In the genomic region with DNA sequence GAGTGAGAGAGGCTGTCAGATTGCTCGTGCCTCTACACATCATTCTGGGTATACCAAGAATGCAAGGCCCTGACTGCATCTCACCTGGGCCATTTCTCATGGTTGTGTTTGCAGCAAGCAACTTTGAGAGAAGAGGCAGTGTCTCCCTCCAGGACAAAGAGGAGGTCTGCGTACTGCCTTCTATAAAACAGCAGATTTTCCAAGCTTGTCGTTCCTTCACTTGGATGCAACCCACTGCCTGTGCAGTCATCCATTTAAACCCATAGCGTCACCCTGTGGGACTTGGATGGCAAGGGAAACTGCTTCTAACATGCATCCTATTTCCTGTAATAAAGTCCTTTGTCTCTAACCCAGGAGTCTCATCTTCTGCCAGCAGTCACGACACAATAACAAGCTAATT, we compare ENCODE assay signal across 10 cellular contexts. TPM values are rescaled to one million over a fixed set of nuclear protein-coding genes. Genes with fewer than 3 reads are reported as not detected.
A peak's percentile ranks its signal among the peaks of the same experiment; 100 is the strongest.
DNase-seq lines count a peak whose midpoint lies in the region; ATAC-seq, FAIRE-seq and TF ChIP-seq lines count a peak whose summit lies in the region.
"Had no signal": no experiment of that assay in that cellular context is flagged by ENCODE, and none has a peak within 500 bp of the region (broad histone marks: within the 10 kb centered on the region; RNA-seq: fewer than 3 reads in every experiment).

No MANE protein-coding gene starts in this region.

- H3K27ac ChIP-seq in A549 (peak overlapping the region in 1 of 2 experiments; percentile 99; a peak in 3 of 6 replicates), H9 (ENCODE audit: insufficient read length, low read depth, low read length) (no peak overlapping the region), layer of hippocampus (ENCODE audit: low read depth, low read length) (peak overlapping the region; percentile 96)
- H3K27ac ChIP-seq: HL-60 had no signal

- H3K14ac ChIP-seq in H9 (ENCODE audit: insufficient read depth, low read length), result no peak overlapping the region

- ATAC-seq in A549 (no peak), GM19452 (IDR thresholded peaks at IDR 0.05; ENCODE audit: unreplicated experiment) (no peak)

- peaks cover 3% of the 10 kb centered on the region; the same call in 1 of the 2 replicates for H3K79me2 ChIP-seq in H9 (ENCODE audit: insufficient read depth, low read length)

- TF ChIP-seq RAD21 in A549 (conservative IDR thresholded peaks at IDR 0.05 in 1 of 2, IDR thresholded peaks at IDR 0.05 in 1 of 2), result no peak

- DNase-seq in A549 (ENCODE audit: low read depth in 1 of 2, low spot score in 1 of 2) (no peak), H9 (no peak), mesenteric fat pad (ENCODE audit: low spot score) (no peak), ureter (ENCODE audit: low spot score) (no peak), RKO (ENCODE audit: low spot score) (no peak)
- DNase-seq in activated T-helper 1 cell treated with anti-CD3 and anti-CD28 coated beads, Interleukin-12 subunit alpha, Interleukin-12 subunit beta, Interleukin-2, Interleukin-4 antibody, amounts not matched to agents 30 ng/mL and 10 ng/mL and 1 ng/mL, durations not matched to agents 14 hours and 24 hours and 36 hours (ENCODE audit: low spot score), result no peak

- H3K23me2 ChIP-seq in H9 (ENCODE audit: insufficient read length, low read depth, low read length, poor library complexity, severe bottlenecking), result peaks cover 2% of the 10 kb centered on the region

- no peaks in the 10 kb centered on the region for H3K79me1 ChIP-seq in H9 (ENCODE audit: insufficient read depth, low read depth, low read length, poor library complexity, severe bottlenecking)

- H3K36me3 Mint-ChIP-seq in H9 (ENCODE audit: insufficient read depth in 1 of 3, low read depth in 3 of 3), result no peaks in the 10 kb centered on the region
- no peaks in the 10 kb centered on the region for H3K36me3 Mint-ChIP-seq in activated T-helper 1 cell treated with anti-CD3 and anti-CD28 coated beads, Interleukin-12 subunit alpha, Interleukin-12 subunit beta, Interleukin-2, Interleukin-4 antibody, amounts not matched to agents 30 ng/mL and 10 ng/mL and 1 ng/mL, durations not matched to agents 14 hours and 24 hours and 36 hours (ENCODE audit: low read depth)
- H3K36me3 Mint-ChIP-seq: stimulated activated memory B cell treated with anti-CD40 and anti-IgM and Interleukin-4, amounts not matched to agents 10 μg/mL and 1 μg/mL and 100 μg/mL, for 72 hours had no signal

- no peaks in the 10 kb centered on the region for H3K9me3 ChIP-seq in A549
- H3K9me3 ChIP-seq in H9 (ENCODE audit: control insufficient read depth, low read depth, low read length), result no peaks in the 10 kb centered on the region

- H3K27me3 Mint-ChIP-seq in H9 (ENCODE audit: low read depth), result no peaks in the 10 kb centered on the region
- no peaks in the 10 kb centered on the region for H3K27me3 Mint-ChIP-seq in activated T-helper 1 cell treated with anti-CD3 and anti-CD28 coated beads, Interleukin-12 subunit alpha, Interleukin-12 subunit beta, Interleukin-2, Interleukin-4 antibody, amounts not matched to agents 30 ng/mL and 10 ng/mL and 1 ng/mL, durations not matched to agents 14 hours and 24 hours and 36 hours (ENCODE audit: insufficient read depth)
- H3K27me3 Mint-ChIP-seq: stimulated activated memory B cell treated with anti-CD40 and anti-IgM and Interleukin-4, amounts not matched to agents 10 μg/mL and 1 μg/mL and 100 μg/mL, for 72 hours had no signal

- H3K27me3 ChIP-seq in H9 (ENCODE audit: insufficient read depth, low read length), result no peaks in the 10 kb centered on the region
- no peaks in the 10 kb centered on the region for H3K27me3 ChIP-seq in layer of hippocampus (ENCODE audit: control insufficient read depth, insufficient read depth, low read length)

- H3K9me3 Mint-ChIP-seq in H9, result no peaks in the 10 kb centered on the region
- H3K9me3 Mint-ChIP-seq in activated T-helper 1 cell treated with anti-CD3 and anti-CD28 coated beads, Interleukin-12 subunit alpha, Interleukin-12 subunit beta, Interleukin-2, Interleukin-4 antibody, amounts not matched to agents 30 ng/mL and 10 ng/mL and 1 ng/mL, durations not matched to agents 14 hours and 24 hours and 36 hours, result no peaks in the 10 kb centered on the region
- H3K9me3 Mint-ChIP-seq: stimulated activated memory B cell treated with anti-CD40 and anti-IgM and Interleukin-4, amounts not matched to agents 10 μg/mL and 1 μg/mL and 100 μg/mL, for 72 hours had no signal

- peak overlapping the region; percentile 94 for H3K4me2 ChIP-seq in A549
- H3K4me2 ChIP-seq in H9 (ENCODE audit: insufficient read depth, insufficient read length, low read length), result peak overlapping the region; percentile 38

- WGBS in A549 (ENCODE audit: missing lambda C conversion rate), result 84% methylated on average over 5 of the region's 5 CpGs
- WGBS in H9 (ENCODE audit: extremely low coverage, insufficient read length, low lambda C conversion rate), result no CpG with 5 or more reads among the region's 5 CpGs

- no peak overlapping the region for H4K8ac ChIP-seq in H9 (replicated peaks; ENCODE audit: insufficient read length, low read depth, low read length)

- peak overlapping the region; percentile 85 to 99 for H3K4me3 Mint-ChIP-seq in H9
- H3K4me3 Mint-ChIP-seq in activated T-helper 1 cell treated with anti-CD3 and anti-CD28 coated beads, Interleukin-12 subunit alpha, Interleukin-12 subunit beta, Interleukin-2, Interleukin-4 antibody, amounts not matched to agents 30 ng/mL and 10 ng/mL and 1 ng/mL, durations not matched to agents 14 hours and 24 hours and 36 hours, result peak overlapping the region; percentile 80

- H2BK120ac ChIP-seq in H9 (ENCODE audit: low read depth, low read length, poor library complexity, severe bottlenecking), result no peak overlapping the region

- no peak for TF ChIP-seq CTCF in A549 (IDR thresholded peaks at IDR 0.05)
- no peak for TF ChIP-seq CTCF in H9 (conservative IDR thresholded peaks at IDR 0.05)

- no peak overlapping the region for H4K91ac ChIP-seq in H9 (ENCODE audit: insufficient read length, low read depth, low read length)

- no peak overlapping the region for H2AFZ ChIP-seq in H9 (ENCODE audit: low read length)

- no peak overlapping the region for H3T11ph ChIP-seq in H9 (ENCODE audit: low read length)

- no peak for FAIRE-seq in A549 (lab: Jason Lieb, UNC)

- no peak overlapping the region for H2BK15ac ChIP-seq in H9 (ENCODE audit: low read depth, low read length)

- CTCF ChIA-PET in A549 (lab: Yijun Ruan, JAX), result interaction anchor here (0.7 to 10.0 kb wide), 10 partner anchors 9 to 446 kb away, joined by 3 to 116 read pairs (median 4); no protein-coding TSS in a partner anchor

- H2BK20ac ChIP-seq in H9 (ENCODE audit: low read depth, low read length, poor library complexity, severe bottlenecking), result no peak overlapping the region

- TF ChIP-seq POLR2A in A549 (IDR thresholded peaks at IDR 0.05; ENCODE audit: low read length), result no peak

- intact Hi-C loops in activated T-helper 1 cell treated with anti-CD3 and anti-CD28 coated beads, Interleukin-12 subunit alpha, Interleukin-12 subunit beta, Interleukin-2, Interleukin-4 antibody, amounts not matched to agents 30 ng/mL and 10 ng/mL and 1 ng/mL, durations not matched to agents 14 hours and 24 hours and 36 hours (cut with micrococcal nuclease), result loop anchor here (5.0 to 10.0 kb wide), 2 partner anchors 107 to 445 kb away; no protein-coding TSS in a partner anchor

- no peak overlapping the region for H2AK5ac ChIP-seq in H9 (ENCODE audit: insufficient read length, low read length)

- no peak overlapping the region for H2BK5ac ChIP-seq in H9 (ENCODE audit: insufficient read length, low read length)

- no peaks in the 10 kb centered on the region for H4K20me1 ChIP-seq in H9 (ENCODE audit: control insufficient read depth, insufficient read depth, insufficient read length)

- no peak overlapping the region for H3K18ac ChIP-seq in H9 (ENCODE audit: insufficient read length, low read depth, low read length)

- POLR2A ChIA-PET in A549 (lab: Yijun Ruan, JAX), result interaction anchor here (0.6 kb wide), 1 partner anchor 14 kb away, joined by 3 read pairs; no protein-coding TSS in a partner anchor

- H3K4me1 ChIP-seq in A549, result peaks cover 44% of the 10 kb centered on the region
- peaks cover 7% of the 10 kb centered on the region; the same call in 1 of the 2 replicates for H3K4me1 ChIP-seq in H9 (ENCODE audit: insufficient read depth, low read length)

- H3K23ac ChIP-seq in H9 (ENCODE audit: insufficient read length, low read depth, low read length), result no peak overlapping the region

- peak overlapping the region; percentile 99; the same call in 1 of the 3 replicates for H3K4me3 ChIP-seq in A549

- peaks cover 48 to 58% of the 10 kb centered on the region in 2 experiments for H3K4me1 Mint-ChIP-seq in H9
- H3K4me1 Mint-ChIP-seq in activated T-helper 1 cell treated with anti-CD3 and anti-CD28 coated beads, Interleukin-12 subunit alpha, Interleukin-12 subunit beta, Interleukin-2, Interleukin-4 antibody, amounts not matched to agents 30 ng/mL and 10 ng/mL and 1 ng/mL, durations not matched to agents 14 hours and 24 hours and 36 hours (ENCODE audit: low read depth), result peaks cover 22% of the 10 kb centered on the region

- no peak for TF ChIP-seq EP300 in A549 (IDR thresholded peaks at IDR 0.05)

- H3K27ac Mint-ChIP-seq in H9, result peak overlapping the region in 1 of 3 experiments; percentile 43; a peak in 1 of 7 replicates
- no peak overlapping the region for H3K27ac Mint-ChIP-seq in activated T-helper 1 cell treated with anti-CD3 and anti-CD28 coated beads, Interleukin-12 subunit alpha, Interleukin-12 subunit beta, Interleukin-2, Interleukin-4 antibody, amounts not matched to agents 30 ng/mL and 10 ng/mL and 1 ng/mL, durations not matched to agents 14 hours and 24 hours and 36 hours

- H2BK12ac ChIP-seq in H9 (ENCODE audit: insufficient read length, low read depth, low read length), result no peak overlapping the region

- no peak overlapping the region for H3K56ac ChIP-seq in H9 (ENCODE audit: insufficient read length, low read depth, low read length)

- peak overlapping the region; percentile 18 for H3K9ac ChIP-seq in H9 (ENCODE audit: extremely low read depth, insufficient read length, low read length)

- no peak overlapping the region for H4K5ac ChIP-seq in H9 (ENCODE audit: insufficient read length, low read depth, low read length)

- H3K4ac ChIP-seq in H9 (ENCODE audit: low read depth, low read length), result no peak overlapping the region

RNA-seq across cellular contexts. Expression of gene POMT2, which starts 1.3 kb away (rescaled TPM):
- polyA plus RNA-seq in A549 (2011; rRNA removed), result 35.0 and 38.7 TPM in 2 replicates
- 20.8 and 33.0 TPM in 2 replicates for polyA plus RNA-seq in A549 (2012; cell fraction: cytosol; rRNA removed)
- 113 and 122 TPM in 2 replicates for polyA plus RNA-seq in A549 (2012; cell fraction: nucleus; rRNA removed)
- polyA plus RNA-seq in A549 (2017; fragmentation: RNase III; extraction: RNeasy Plus Mini Kit Qiagen cat#74134 plus additional on column Dnase treatment), result 25.9 to 29.0 TPM (median 27.1 TPM) in 3 replicates
- 75.5 and 84.0 TPM in 2 replicates for polyA minus RNA-seq in A549 (2011; rRNA and poly(A)+ RNA removed)
- 19.9 and 25.2 TPM in 2 replicates for total RNA-seq in H9 (2021)
- total RNA-seq in activated T-helper 1 cell treated with anti-CD3 and anti-CD28 coated beads, Interleukin-12 subunit alpha, Interleukin-12 subunit beta, Interleukin-2, Interleukin-4 antibody, amounts not matched to agents 30 ng/mL and 10 ng/mL and 1 ng/mL, durations not matched to agents 14 hours and 24 hours and 36 hours, result 20.5 and 22.1 TPM in 2 replicates
- total RNA-seq in mesenteric fat pad, result 27.2 TPM
- 37.6 TPM for total RNA-seq in ureter

RNA-seq across cellular contexts. Expression of gene GSTZ1, which starts 1.4 kb away (rescaled TPM):
- polyA plus RNA-seq in A549 (2011; rRNA removed) (24.3 and 29.3 TPM in 2 replicates), A549 (2017; fragmentation: RNase III; extraction: RNeasy Plus Mini Kit Qiagen cat#74134 plus additional on column Dnase treatment) (29.7 to 33.6 TPM (median 30.1 TPM) in 3 replicates)
- 37.2 and 39.2 TPM in 2 replicates for polyA plus RNA-seq in A549 (2012; cell fraction: cytosol; rRNA removed)
- polyA plus RNA-seq in A549 (2012; cell fraction: nucleus; rRNA removed), result 37.8 and 38.6 TPM in 2 replicates
- 29.8 and 30.8 TPM in 2 replicates for polyA minus RNA-seq in A549 (2011; rRNA and poly(A)+ RNA removed)
- total RNA-seq in H9 (2021) (38.6 and 42.3 TPM in 2 replicates), mesenteric fat pad (12.0 TPM), ureter (29.4 TPM)
- 5.3 and 7.0 TPM in 2 replicates for total RNA-seq in activated T-helper 1 cell treated with anti-CD3 and anti-CD28 coated beads, Interleukin-12 subunit alpha, Interleukin-12 subunit beta, Interleukin-2, Interleukin-4 antibody, amounts not matched to agents 30 ng/mL and 10 ng/mL and 1 ng/mL, durations not matched to agents 14 hours and 24 hours and 36 hours

RNA-seq across cellular contexts. Expression of gene NGB, which starts 48.4 kb away (rescaled TPM):
- polyA plus RNA-seq in A549 (2011; rRNA removed) (not detected in 2 replicates), A549 (2017; fragmentation: RNase III; extraction: RNeasy Plus Mini Kit Qiagen cat#74134 plus additional on column Dnase treatment) (not detected in 3 replicates)
- not detected in 2 replicates for polyA plus RNA-seq in A549 (2012; cell fraction: cytosol; rRNA removed)
- polyA plus RNA-seq in A549 (2012; cell fraction: nucleus; rRNA removed), result 0.04 TPM in 1 of 2 replicates, not detected in the other
- polyA minus RNA-seq in A549 (2011; rRNA and poly(A)+ RNA removed), result not detected in 2 replicates
- total RNA-seq in H9 (2021) (0.11 and 0.26 TPM in 2 replicates), mesenteric fat pad (not detected), ureter (not detected)
- not detected in 2 replicates for total RNA-seq in activated T-helper 1 cell treated with anti-CD3 and anti-CD28 coated beads, Interleukin-12 subunit alpha, Interleukin-12 subunit beta, Interleukin-2, Interleukin-4 antibody, amounts not matched to agents 30 ng/mL and 10 ng/mL and 1 ng/mL, durations not matched to agents 14 hours and 24 hours and 36 hours

RNA-seq across cellular contexts. Expression of gene TMED8, which starts 57.5 kb away (rescaled TPM):
- polyA plus RNA-seq in A549 (2011; rRNA removed) (11.7 and 13.9 TPM in 2 replicates), A549 (2017; fragmentation: RNase III; extraction: RNeasy Plus Mini Kit Qiagen cat#74134 plus additional on column Dnase treatment) (8.1 to 8.8 TPM (median 8.8 TPM) in 3 replicates)
- polyA plus RNA-seq in A549 (2012; cell fraction: cytosol; rRNA removed), result 2.7 and 3.2 TPM in 2 replicates
- polyA plus RNA-seq in A549 (2012; cell fraction: nucleus; rRNA removed), result 2.2 and 3.2 TPM in 2 replicates
- 12.8 and 13.6 TPM in 2 replicates for polyA minus RNA-seq in A549 (2011; rRNA and poly(A)+ RNA removed)
- total RNA-seq in H9 (2021) (9.1 and 9.5 TPM in 2 replicates), mesenteric fat pad (15.3 TPM), ureter (13.3 TPM)
- 28.1 and 28.4 TPM in 2 replicates for total RNA-seq in activated T-helper 1 cell treated with anti-CD3 and anti-CD28 coated beads, Interleukin-12 subunit alpha, Interleukin-12 subunit beta, Interleukin-2, Interleukin-4 antibody, amounts not matched to agents 30 ng/mL and 10 ng/mL and 1 ng/mL, durations not matched to agents 14 hours and 24 hours and 36 hours

RNA-seq across cellular contexts. Expression of gene SAMD15, which starts 57.8 kb away (rescaled TPM):
- polyA plus RNA-seq in A549 (2011; rRNA removed) (2.0 and 2.7 TPM in 2 replicates), A549 (2017; fragmentation: RNase III; extraction: RNeasy Plus Mini Kit Qiagen cat#74134 plus additional on column Dnase treatment) (2.1 to 2.5 TPM (median 2.2 TPM) in 3 replicates)
- polyA plus RNA-seq in A549 (2012; cell fraction: cytosol; rRNA removed), result 0.58 and 0.75 TPM in 2 replicates
- polyA plus RNA-seq in A549 (2012; cell fraction: nucleus; rRNA removed), result 0.13 and 0.40 TPM in 2 replicates
- 0.95 and 1.4 TPM in 2 replicates for polyA minus RNA-seq in A549 (2011; rRNA and poly(A)+ RNA removed)
- total RNA-seq in H9 (2021) (1.1 and 2.7 TPM in 2 replicates), mesenteric fat pad (1.5 TPM), ureter (1.8 TPM)
- 0.29 and 1.1 TPM in 2 replicates for total RNA-seq in activated T-helper 1 cell treated with anti-CD3 and anti-CD28 coated beads, Interleukin-12 subunit alpha, Interleukin-12 subunit beta, Interleukin-2, Interleukin-4 antibody, amounts not matched to agents 30 ng/mL and 10 ng/mL and 1 ng/mL, durations not matched to agents 14 hours and 24 hours and 36 hours
